Comparison of ENCODE assay signal across 20 cellular contexts in genomic region chr22:30873086-30873650, GRCh38.
DNase-seq lines count a peak whose midpoint lies in the region; ATAC-seq and TF ChIP-seq lines count a peak whose summit lies in the region.
"Had no signal": no experiment of that assay in that cellular context is flagged by ENCODE, and none has a peak within 500 bp of the region (broad histone marks: within the 10 kb centered on the region; RNA-seq: fewer than 3 reads in every experiment).

No MANE protein-coding gene starts in this region.

- DNase-seq in activated naive CD8-positive, alpha-beta T cell treated with anti-CD3 and anti-CD28 coated beads, Interleukin-2, amount 10 ng/mL, durations not matched to agents 7 days and 5 days, result peak; percentile 11
- no peak for DNase-seq in activated naive CD8-positive, alpha-beta T cell treated with anti-CD3 and anti-CD28 coated beads, Interleukin-2, amount 50 U/mL, for 24 hours
- DNase-seq in dorsolateral prefrontal cortex (peak in 5 of 10 donors; percentile 7 to 22 (median 17)), osteoblast (ENCODE audit: insufficient read length, low spot score, missing footprints) (peak; percentile 51), aorta (peak; percentile 20 to 44), OCI-M1 (lab: John Stamatoyannopoulos, UW) (no peak), left lobe of liver (ENCODE audit: low spot score) (no peak)
- DNase-seq: CD4-positive, alpha-beta T cell; DMS153; GF-D8; MM.1S; NCI-H1092; NCI-H2029 treated with DMSO at 0.1 percent for 48 hours; NCI-H526 treated with DMSO at 0.1 percent for 48 hours; NK-92 treated with Interleukin-12 subunit alpha and Interleukin-12 subunit beta, amount 100 ng/mL, for 24 hours; Right ventricle myocardium superior had no signal

- H3K79me2 ChIP-seq in osteoblast (ENCODE audit: insufficient read depth, low read length), result no peaks in the 10 kb centered on the region

- H3K9me3 ChIP-seq in osteoblast (ENCODE audit: low read depth, low read length) (no peaks in the 10 kb centered on the region), aorta (ENCODE audit: control insufficient read depth, low read length) (no peaks in the 10 kb centered on the region)
- H3K9me3 ChIP-seq: A549, Caco-2 had no signal

- no peak overlapping the region for H3K4me3 ChIP-seq in dorsolateral prefrontal cortex
- no peak overlapping the region for H3K4me3 ChIP-seq in osteoblast (ENCODE audit: insufficient read depth, low read length)
- no peak overlapping the region for H3K4me3 ChIP-seq in aorta (ENCODE audit: low read length in 2 of 2)
- H3K4me3 ChIP-seq: A549 had no signal

- H3K4me2 ChIP-seq in osteoblast (ENCODE audit: insufficient read depth, low read length), result no peak overlapping the region
- H3K4me2 ChIP-seq: A549 had no signal

- peaks cover 7% of the 10 kb centered on the region for H3K4me1 Mint-ChIP-seq in activated naive CD8-positive, alpha-beta T cell treated with anti-CD3 and anti-CD28 coated beads, Interleukin-2, amount 10 ng/mL, durations not matched to agents 7 days and 5 days
- H3K4me1 Mint-ChIP-seq in activated naive CD8-positive, alpha-beta T cell treated with anti-CD3 and anti-CD28 coated beads, Interleukin-2, amount 50 U/mL, for 24 hours, result no peaks in the 10 kb centered on the region
- no peaks in the 10 kb centered on the region for H3K4me1 Mint-ChIP-seq in activated T-helper 17 cell treated with anti-CD3 and anti-CD28 coated beads, Interleukin-2, amount 50 U/mL, for 72 hours

- H3K4me1 ChIP-seq in osteoblast (ENCODE audit: insufficient read depth, low read length) (peaks cover 7% of the 10 kb centered on the region), aorta (ENCODE audit: control insufficient read depth in 1 of 2, insufficient read depth in 2 of 2, low read length in 2 of 2) (no peaks in the 10 kb centered on the region)
- H3K4me1 ChIP-seq: A549, Caco-2 had no signal

- H3K36me3 ChIP-seq in osteoblast (ENCODE audit: insufficient read depth, low read length), result no peaks in the 10 kb centered on the region
- H3K36me3 ChIP-seq in aorta (ENCODE audit: control insufficient read depth in 1 of 2, insufficient read depth in 2 of 2, low read length in 1 of 2), result no peaks in the 10 kb centered on the region

- ATAC-seq in activated naive CD8-positive, alpha-beta T cell treated with anti-CD3 and anti-CD28 coated beads, Interleukin-2, amount 10 ng/mL, durations not matched to agents 7 days and 5 days (ENCODE audit: low read depth), result no peak
- ATAC-seq in activated naive CD8-positive, alpha-beta T cell treated with anti-CD3 and anti-CD28 coated beads, Interleukin-2, amount 50 U/mL, for 24 hours, result no peak
- ATAC-seq in aorta (ENCODE audit: low FRiP score) (no peak), left lobe of liver (no peak)
- ATAC-seq in activated T-helper 17 cell treated with anti-CD3 and anti-CD28 coated beads, Interleukin-2, amount 50 U/mL, for 72 hours (replicated peaks), result no peak
- ATAC-seq: A549, HCT116 had no signal

- no peaks in the 10 kb centered on the region for H3K36me3 Mint-ChIP-seq in activated naive CD8-positive, alpha-beta T cell treated with anti-CD3 and anti-CD28 coated beads, Interleukin-2, amount 10 ng/mL, durations not matched to agents 7 days and 5 days
- H3K36me3 Mint-ChIP-seq in activated naive CD8-positive, alpha-beta T cell treated with anti-CD3 and anti-CD28 coated beads, Interleukin-2, amount 50 U/mL, for 24 hours (ENCODE audit: low read depth), result no peaks in the 10 kb centered on the region
- H3K36me3 Mint-ChIP-seq in activated T-helper 17 cell treated with anti-CD3 and anti-CD28 coated beads, Interleukin-2, amount 50 U/mL, for 72 hours (ENCODE audit: low read depth), result no peaks in the 10 kb centered on the region

- 95 to 97% methylated on average over 9 of the region's 9 CpGs for WGBS in aorta, 2 donors

- H3K27ac ChIP-seq in dorsolateral prefrontal cortex (peak overlapping the region in 37 of 59 donors; percentile 13 to 88 (median 75)), osteoblast (ENCODE audit: low read depth, low read length) (no peak overlapping the region), aorta (ENCODE audit: low read depth in 1 of 2, low read length in 2 of 2) (no peak overlapping the region)
- H3K27ac ChIP-seq: A549 had no signal

- no peak overlapping the region for H3K4me3 Mint-ChIP-seq in activated naive CD8-positive, alpha-beta T cell treated with anti-CD3 and anti-CD28 coated beads, Interleukin-2, amount 10 ng/mL, durations not matched to agents 7 days and 5 days
- H3K4me3 Mint-ChIP-seq in activated naive CD8-positive, alpha-beta T cell treated with anti-CD3 and anti-CD28 coated beads, Interleukin-2, amount 50 U/mL, for 24 hours, result no peak overlapping the region
- no peak overlapping the region for H3K4me3 Mint-ChIP-seq in activated T-helper 17 cell treated with anti-CD3 and anti-CD28 coated beads, Interleukin-2, amount 50 U/mL, for 72 hours
- H3K4me3 Mint-ChIP-seq: CD4-positive, alpha-beta T cell had no signal

- H3K27ac Mint-ChIP-seq in activated naive CD8-positive, alpha-beta T cell treated with anti-CD3 and anti-CD28 coated beads, Interleukin-2, amount 10 ng/mL, durations not matched to agents 7 days and 5 days, result no peak overlapping the region
- no peak overlapping the region for H3K27ac Mint-ChIP-seq in activated naive CD8-positive, alpha-beta T cell treated with anti-CD3 and anti-CD28 coated beads, Interleukin-2, amount 50 U/mL, for 24 hours
- H3K27ac Mint-ChIP-seq in activated T-helper 17 cell treated with anti-CD3 and anti-CD28 coated beads, Interleukin-2, amount 50 U/mL, for 72 hours, result no peak overlapping the region
- H3K27ac Mint-ChIP-seq: CD4-positive, alpha-beta T cell had no signal

- POLR2A ChIA-PET in activated naive CD8-positive, alpha-beta T cell treated with anti-CD3 and anti-CD28 coated beads, Interleukin-2, amount 10 ng/mL, durations not matched to agents 7 days and 5 days (lab: Charles Lee), result no interaction called here

- H4K20me1 ChIP-seq in osteoblast (ENCODE audit: insufficient read depth, low read length), result peaks cover 3% of the 10 kb centered on the region

- H3K27me3 ChIP-seq in dorsolateral prefrontal cortex, result no peaks in the 10 kb centered on the region
- H3K27me3 ChIP-seq in osteoblast (ENCODE audit: insufficient read depth, low read length), result no peaks in the 10 kb centered on the region
- no peaks in the 10 kb centered on the region for H3K27me3 ChIP-seq in aorta (ENCODE audit: control insufficient read depth in 1 of 2, insufficient read depth in 2 of 2, low read length in 1 of 2)

- no peaks in the 10 kb centered on the region for H3K27me3 Mint-ChIP-seq in activated naive CD8-positive, alpha-beta T cell treated with anti-CD3 and anti-CD28 coated beads, Interleukin-2, amount 10 ng/mL, durations not matched to agents 7 days and 5 days
- no peaks in the 10 kb centered on the region for H3K27me3 Mint-ChIP-seq in activated naive CD8-positive, alpha-beta T cell treated with anti-CD3 and anti-CD28 coated beads, Interleukin-2, amount 50 U/mL, for 24 hours
- H3K27me3 Mint-ChIP-seq in activated T-helper 17 cell treated with anti-CD3 and anti-CD28 coated beads, Interleukin-2, amount 50 U/mL, for 72 hours, result no peaks in the 10 kb centered on the region
- H3K27me3 Mint-ChIP-seq: CD4-positive, alpha-beta T cell had no signal

- H2AFZ ChIP-seq in osteoblast (ENCODE audit: low read length), result no peak overlapping the region

- intact Hi-C loops in dorsolateral prefrontal cortex (cut with DNase I) (loop anchor here in 1 of 2 donors (5.0 kb wide), 1 partner anchor 71 kb away; no protein-coding TSS in a partner anchor), aorta (cut with DNase I) (no loop called here)

- no peaks in the 10 kb centered on the region for H3K9me3 Mint-ChIP-seq in activated naive CD8-positive, alpha-beta T cell treated with anti-CD3 and anti-CD28 coated beads, Interleukin-2, amount 10 ng/mL, durations not matched to agents 7 days and 5 days
- no peaks in the 10 kb centered on the region for H3K9me3 Mint-ChIP-seq in activated naive CD8-positive, alpha-beta T cell treated with anti-CD3 and anti-CD28 coated beads, Interleukin-2, amount 50 U/mL, for 24 hours
- H3K9me3 Mint-ChIP-seq in activated T-helper 17 cell treated with anti-CD3 and anti-CD28 coated beads, Interleukin-2, amount 50 U/mL, for 72 hours, result no peaks in the 10 kb centered on the region
- H3K9me3 Mint-ChIP-seq: CD4-positive, alpha-beta T cell had no signal

- no peak for TF ChIP-seq CTCF in dorsolateral prefrontal cortex (IDR thresholded peaks at IDR 0.05 in 54 of 56, conservative IDR thresholded peaks at IDR 0.05 in 2 of 56; ENCODE audit: low read depth in 1 of 56, partially characterized antibody in 56 of 56)
- TF ChIP-seq CTCF in osteoblast (IDR thresholded peaks at IDR 0.05; ENCODE audit: extremely low read depth, low read depth, low read length), result no peak

Comparison
In these comparisons a context has a peak if more than half of its experiments do, and no peak if none do; other contexts are left out.
1. DNase-seq: peak in activated naive CD8-positive, alpha-beta T cell treated with anti-CD3 and anti-CD28 coated beads, Interleukin-2, amount 10 ng/mL, durations not matched to agents 7 days and 5 days (single experiment), osteoblast (single experiment) and aorta (2 of 2); none in activated naive CD8-positive, alpha-beta T cell treated with anti-CD3 and anti-CD28 coated beads, Interleukin-2, amount 50 U/mL, for 24 hours (single experiment), OCI-M1 (single experiment) and left lobe of liver (single experiment).
2. H3K27ac ChIP-seq: peak in dorsolateral prefrontal cortex (37 of 59); none in osteoblast (single experiment) and aorta (0 of 2).